In the genomic region with DNA sequence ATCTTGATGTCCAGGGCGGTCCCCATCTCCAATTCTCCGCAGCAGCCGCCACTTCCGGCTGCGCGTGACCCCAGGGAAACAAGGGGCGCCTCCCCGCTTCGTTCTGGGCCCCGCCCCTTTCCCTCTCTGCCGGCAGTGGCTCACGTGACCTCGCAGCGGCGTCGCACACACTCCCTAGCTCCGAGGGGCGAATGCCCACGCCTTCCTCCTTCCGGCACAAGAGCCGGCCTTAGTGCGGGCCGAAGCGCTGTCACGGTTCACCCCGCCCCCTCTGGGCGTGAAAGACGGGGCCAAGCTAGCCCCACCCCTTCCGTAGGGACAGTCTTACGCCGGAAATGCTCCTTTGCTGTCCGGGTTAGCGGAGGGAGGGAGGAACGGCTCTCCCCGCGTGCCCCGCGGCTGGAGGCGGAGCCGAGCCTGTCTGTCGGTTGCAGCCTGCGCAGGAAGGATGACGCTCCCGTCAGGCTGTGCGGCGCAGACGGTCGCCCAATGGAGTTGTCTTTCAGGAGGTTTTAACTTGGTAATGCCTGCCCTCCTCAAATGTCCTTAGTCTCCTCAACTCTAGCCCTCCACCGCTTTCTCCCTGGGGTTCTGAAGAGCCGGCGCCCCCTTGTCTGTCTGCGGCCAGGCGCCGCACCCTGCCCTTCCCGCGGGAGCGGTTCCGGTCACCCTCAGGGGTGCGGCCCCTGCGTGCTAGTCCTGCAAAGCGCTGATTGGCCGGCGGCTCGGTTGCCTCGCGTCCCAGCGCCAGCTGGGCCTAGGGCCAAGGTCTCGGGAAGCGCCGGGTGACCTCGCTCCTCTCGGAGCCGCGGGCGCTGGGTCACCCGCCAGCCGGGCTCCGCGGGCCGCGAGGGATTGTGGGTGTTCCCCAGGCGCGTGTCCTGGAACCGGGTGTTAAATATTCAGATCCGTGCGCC, we compare ENCODE assay signal across 8 cellular contexts. TPM values are rescaled to one million over a fixed set of nuclear protein-coding genes. Genes with fewer than 3 reads are reported as not detected.
DNase-seq lines count a peak whose midpoint lies in the region; FAIRE-seq and TF ChIP-seq lines count a peak whose summit lies in the region.

A gene (minus strand): TSS at position 66 of the 917 bp plus-strand sequence. CDS start 40 bp downstream, at position 26.

- TF ChIP-seq CTCF in HFF-Myc (IDR thresholded peaks at IDR 0.05; ENCODE audit: low read depth, low read length, missing control alignments) = no peak
- TF ChIP-seq CTCF in subcutaneous adipose tissue (IDR thresholded peaks at IDR 0.05; ENCODE audit: low read depth) = no peak

- H2BK12ac ChIP-seq in neuronal stem cell (ENCODE audit: low read length) = no peak within 1 kb of the TSS

- peaks cover 2% of the 10 kb centered on the region for H3K79me1 ChIP-seq in neuronal stem cell (ENCODE audit: low read depth, low read length)

- H3K9ac ChIP-seq in neuronal stem cell (ENCODE audit: low read depth, low read length, poor library complexity) = peak within 1 kb of the TSS; percentile 99

- H3K9me3 Mint-ChIP-seq in activated naive CD4-positive, alpha-beta T cell treated with anti-CD3 and anti-CD28 coated beads for 36 hours = no peaks in the 10 kb centered on the region

- peak within 1 kb of the TSS; percentile 94 for H3K4me3 Mint-ChIP-seq in activated naive CD4-positive, alpha-beta T cell treated with anti-CD3 and anti-CD28 coated beads for 36 hours

- peaks cover 1 to 2% of the 10 kb centered on the region in 2 donors for H3K4me1 ChIP-seq in neuronal stem cell (ENCODE audit: control insufficient read depth in 2 of 2, insufficient read depth in 1 of 2, low read depth in 1 of 2, low read length in 2 of 2)

- H3K27me3 ChIP-seq in neuronal stem cell (ENCODE audit: control insufficient read depth in 3 of 3, insufficient read depth in 3 of 3, low read depth in 1 of 3, low read length in 3 of 3) = no peaks in the 10 kb centered on the region

- peak within 1 kb of the TSS; percentile 56 for H2AK5ac ChIP-seq in neuronal stem cell (ENCODE audit: low read depth, low read length)

- peaks cover 0 to 19% of the 10 kb centered on the region in 2 donors for H3K36me3 ChIP-seq in neuronal stem cell (replicated peaks in 1 of 2; ENCODE audit: control insufficient read depth in 2 of 2, insufficient read depth in 2 of 2, low read length in 2 of 2)

- H2AFZ ChIP-seq in neuronal stem cell (ENCODE audit: low read length) = peak within 1 kb of the TSS; percentile 91

- peak within 1 kb of the TSS; percentile 70 for H3K4me2 ChIP-seq in neuronal stem cell (ENCODE audit: insufficient read depth, low read length, poor library complexity, severe bottlenecking)

- DNase-seq in GM03348 (ENCODE audit: low spot score) (peak; percentile 96), HFF-Myc (ENCODE audit: extremely low read depth, low read depth) (peak; percentile 97), NAMALWA (ENCODE audit: low spot score) (peak; percentile 99), SK-N-DZ (ENCODE audit: low spot score) (peak; percentile 98), frontal cortex (ENCODE audit: low spot score in 2 of 2) (peak; percentile 89 to 94), neuronal stem cell (ENCODE audit: low spot score) (peak; percentile 98)
- DNase-seq in activated naive CD4-positive, alpha-beta T cell treated with anti-CD3 and anti-CD28 coated beads for 36 hours = peak; percentile 99

- peak within 1 kb of the TSS; percentile 89 for H2BK5ac ChIP-seq in neuronal stem cell (ENCODE audit: low read length)

- peaks cover 7% of the 10 kb centered on the region for H3K36me3 Mint-ChIP-seq in activated naive CD4-positive, alpha-beta T cell treated with anti-CD3 and anti-CD28 coated beads for 36 hours (ENCODE audit: low read depth)

- H3K27ac Mint-ChIP-seq in activated naive CD4-positive, alpha-beta T cell treated with anti-CD3 and anti-CD28 coated beads for 36 hours = peak within 1 kb of the TSS; percentile 96

- peaks cover 38% of the 10 kb centered on the region for H3K4me1 Mint-ChIP-seq in activated naive CD4-positive, alpha-beta T cell treated with anti-CD3 and anti-CD28 coated beads for 36 hours (ENCODE audit: low read depth)

- peak within 1 kb of the TSS; percentile 92 for H3K23ac ChIP-seq in neuronal stem cell (ENCODE audit: low read depth, low read length, poor library complexity)

- H3K4me3 ChIP-seq in HFF-Myc (replicated peaks; ENCODE audit: low read depth, low read length) (peak within 1 kb of the TSS; percentile 63), neuronal stem cell (ENCODE audit: low read length in 2 of 2) (peak within 1 kb of the TSS; percentile 88 to 90)

- H4K8ac ChIP-seq in neuronal stem cell (ENCODE audit: low read depth, low read length) = no peak within 1 kb of the TSS

- H2BK120ac ChIP-seq in neuronal stem cell (ENCODE audit: low read depth, low read length) = no peak within 1 kb of the TSS

- no peaks in the 10 kb centered on the region for H3K27me3 Mint-ChIP-seq in activated naive CD4-positive, alpha-beta T cell treated with anti-CD3 and anti-CD28 coated beads for 36 hours (ENCODE audit: low read depth)

- H3K4ac ChIP-seq in neuronal stem cell (ENCODE audit: low read length) = no peak within 1 kb of the TSS

- no peaks in the 10 kb centered on the region for H3K9me3 ChIP-seq in neuronal stem cell (replicated peaks in 1 of 2; ENCODE audit: control insufficient read depth in 2 of 2, insufficient read depth in 1 of 2, low read depth in 1 of 2, low read length in 2 of 2)

- intact Hi-C loops in activated naive CD4-positive, alpha-beta T cell treated with anti-CD3 and anti-CD28 coated beads for 36 hours (cut with micrococcal nuclease) = loop anchor here (1.0 to 5.0 kb wide), 10 partner anchors 9 to 880 kb away; a partner anchor contains a TSS

- H3K18ac ChIP-seq in neuronal stem cell (ENCODE audit: low read length) = peak within 1 kb of the TSS; percentile 98

- peak within 1 kb of the TSS; percentile 51 for H3K14ac ChIP-seq in neuronal stem cell (ENCODE audit: low read length)

- peak; percentile 28 for FAIRE-seq in frontal cortex (lab: Jason Lieb, UNC)

- CTCF ChIA-PET in activated naive CD4-positive, alpha-beta T cell treated with anti-CD3 and anti-CD28 coated beads for 36 hours (lab: Charles Lee) = interaction anchor here (0.6 kb wide), 1 partner anchor 55 kb away, joined by 8 read pairs; no protein-coding TSS in a partner anchor

- peak within 1 kb of the TSS; percentile 72 for H2BK15ac ChIP-seq in neuronal stem cell (ENCODE audit: low read length)

- no peak within 1 kb of the TSS for H4K91ac ChIP-seq in neuronal stem cell (ENCODE audit: low read depth, low read length, poor library complexity)

- peak within 1 kb of the TSS; percentile 99 for H3K27ac ChIP-seq in neuronal stem cell (replicated peaks; ENCODE audit: low read length)

- no CpG with 5 or more reads among the region's 86 CpGs for WGBS in neuronal stem cell (ENCODE audit: extremely low coverage in 2 of 2, insufficient read length in 2 of 2, insufficient replicate concordance in 1 of 2), 2 donors

RNA-seq across cellular contexts. Expression of the gene that starts here (rescaled TPM):
- 39.8 and 47.4 TPM in 2 replicates for polyA plus RNA-seq in SK-N-DZ (2014; cell fraction: cytosol; rRNA removed)
- polyA plus RNA-seq in SK-N-DZ (2014; cell fraction: nucleus; rRNA removed) = 30.2 and 40.5 TPM in 2 replicates
- total RNA-seq in activated naive CD4-positive, alpha-beta T cell treated with anti-CD3 and anti-CD28 coated beads for 36 hours = 10 to 100 TPM; 50.1 to 51.0 TPM
- 37.5 TPM for total RNA-seq in frontal cortex
- polyA plus RNA-seq in neuronal stem cell (2013, experiment 1 of 2) = 31.0 TPM
- polyA plus RNA-seq in neuronal stem cell (2013, experiment 2 of 2) = 30.0 TPM
- total RNA-seq in subcutaneous adipose tissue = 100 to 1,000 TPM in 1 of 4 donors, 10 to 100 TPM in 3; 67.8 to 102 (median 78.9) TPM

Comparison
In these comparisons a context has a peak if more than half of its experiments do, and no peak if none do; other contexts are left out.
1. Peak in every context shown above with its lines: DNase-seq, H3K4me3 ChIP-seq and H3K27ac ChIP-seq.